ENCODE assay signal across 8 cellular contexts in genomic region chr1:228902781-228903572, GRCh38.
A peak's percentile ranks its signal among the peaks of the same experiment; 100 is the strongest.
DNase-seq lines count a peak whose midpoint lies in the region; ATAC-seq, FAIRE-seq and TF ChIP-seq lines count a peak whose summit lies in the region.

No MANE protein-coding gene starts in this region.

- POLR2A ChIA-PET in HepG2 (lab: Yijun Ruan, JAX), result interaction anchor here (1.3 to 1.8 kb wide), 4 partner anchors 26 to 228 kb away, joined by 3 to 14 read pairs (median 4); no protein-coding TSS in a partner anchor

- in situ Hi-C loops in HepG2 (cut with HindIII; ENCODE audit: extremely low pct_ligation_motif_present, low pct_unique_long_range_greater_than_20kb), result no loop called here

- H3K36me3 ChIP-seq in HepG2 (replicated peaks in 1 of 2; ENCODE audit: control insufficient read depth in 1 of 2, insufficient read depth in 2 of 2, low read length in 2 of 2) (no peaks in the 10 kb centered on the region), tibial artery (no peaks in the 10 kb centered on the region)

- H3K27ac ChIP-seq in HepG2 (ENCODE audit: extremely low read length, insufficient read depth, low read length) (peak overlapping the region; percentile 49), tibial artery (peak overlapping the region; percentile 74 to 83)

- H4K20me1 ChIP-seq in HepG2 (ENCODE audit: insufficient read depth, low read length), result no peaks in the 10 kb centered on the region

- no peak for TF ChIP-seq POLR2A in HepG2 (IDR thresholded peaks at IDR 0.05; ENCODE audit: insufficient read depth in 1 of 2, low read depth in 2 of 2, low read length in 2 of 2)

- H3K9me3 ChIP-seq in HepG2 (ENCODE audit: low read length), result no peaks in the 10 kb centered on the region
- H3K9me3 ChIP-seq in tibial artery, result peaks cover 0 to 19% (median 6%) of the 10 kb centered on the region in 3 donors

- H3K27me3 ChIP-seq in HepG2 (ENCODE audit: control insufficient read depth in 1 of 2, insufficient read depth in 2 of 2, low read length in 2 of 2) (no peaks in the 10 kb centered on the region; a peak in 1 of 5 replicates), tibial artery (no peaks in the 10 kb centered on the region)

- peak overlapping the region; percentile 49; the same call in 1 of the 2 replicates for H3K9ac ChIP-seq in HepG2 (ENCODE audit: insufficient read depth, low read depth, low read length)

- BruUV-seq in HepG2 (replicated peaks; lab: Mats Ljungman, UMichigan), result no TSS peak

- no peak for TF ChIP-seq RAD21 in HepG2 (CRISPR knock-in tag; IDR thresholded peaks at IDR 0.05)

- DNase-seq in AG09319 (ENCODE audit: extremely low read depth, low read depth), result peak; percentile 90
- DNase-seq in NCI-H1694 treated with DMSO at 0.1 percent for 48 hours (lab: John Stamatoyannopoulos, UW), result peak; percentile 90
- peak; percentile 98 to 99 for DNase-seq in cardiac fibroblast (ENCODE audit: low read depth in 2 of 2)
- peak; percentile 91 for DNase-seq in HepG2 (ENCODE audit: low spot score)
- peak; percentile 93 to 96 for DNase-seq in tibial artery
- DNase-seq in Kasumi-1 (lab: John Stamatoyannopoulos, UW), result no peak
- DNase-seq in activated CD4-positive, alpha-beta T cell treated with anti-CD3 and anti-CD28 coated beads for 4 hours, result no peak

- WGBS in HepG2 (ENCODE audit: low lambda C conversion rate), result 35% methylated on average over 14 of the region's 15 CpGs

- H3K4me3 ChIP-seq in cardiac fibroblast (replicated peaks in 1 of 2; ENCODE audit: low read depth in 2 of 2, low read length in 2 of 2) (no peak overlapping the region), HepG2 (replicated peaks in 1 of 3; ENCODE audit: insufficient read depth in 1 of 3, low read depth in 2 of 3, low read length in 3 of 3) (peak overlapping the region in 2 of 3 experiments; percentile 31 to 50; a peak in 4 of 6 replicates), tibial artery (no peak overlapping the region)

- ATAC-seq in HepG2, result peak; percentile 89
- no peak for ATAC-seq in GM21526 (IDR thresholded peaks at IDR 0.05; ENCODE audit: low FRiP score, unreplicated experiment)

- intact Hi-C loops in HepG2 (cut with micrococcal nuclease; ENCODE audit: unreplicated experiment), result no loop called here
- intact Hi-C loops in tibial artery (cut with DNase I; ENCODE audit: low total_unique reads), result no loop called here

- H3K4me1 ChIP-seq in HepG2 (ENCODE audit: insufficient read depth, low read length) (peaks cover 84% of the 10 kb centered on the region), tibial artery (peaks cover 8 to 33% (median 25%) of the 10 kb centered on the region in 4 donors)

- TF ChIP-seq EP300 in HepG2 (IDR thresholded peaks at IDR 0.05; ENCODE audit: low read depth in 2 of 2, low read length in 2 of 2), result peak in 1 of 2 experiments; percentile 65; a peak in 1 of 4 replicates
- no peak for TF ChIP-seq EP300 in HepG2 (CRISPR knock-in tag; IDR thresholded peaks at IDR 0.05; ENCODE audit: borderline replicate concordance)

- peak overlapping the region; percentile 72 for H3K4me2 ChIP-seq in HepG2 (ENCODE audit: low read depth, low read length)

- no peaks in the 10 kb centered on the region for H3K79me2 ChIP-seq in HepG2 (ENCODE audit: insufficient read depth, low read length)

- CTCF ChIA-PET in HepG2 (lab: Yijun Ruan, JAX; ENCODE audit: low intra/inter-chr PET ratio, low total read pairs), result no interaction called here

- TF ChIP-seq CTCF in AG09319 (IDR thresholded peaks at IDR 0.05; ENCODE audit: low read depth, low read length) (no peak), cardiac fibroblast (IDR thresholded peaks at IDR 0.05; ENCODE audit: low read depth, low read length) (no peak), HepG2 (CRISPR knock-in tag; IDR thresholded peaks at IDR 0.05) (0 out of 2 replicates have a peak, but pooled peaks have one; percentile 6), tibial artery (IDR thresholded peaks at IDR 0.05) (no peak)

- FAIRE-seq in HepG2 (lab: Jason Lieb, UNC), result peak; percentile 67

- peak overlapping the region; percentile 42 for H2AFZ ChIP-seq in HepG2 (ENCODE audit: low read length)

TF ChIP-seq in HepG2, 621 proteins besides CTCF, POLR2A, EP300 and RAD21 (continues in another document):
- TF ChIP-seq FOXK1 (CRISPR knock-in tag; IDR thresholded peaks at IDR 0.05; ENCODE audit: borderline replicate concordance, low read depth), result peak; percentile 42; the same call in 1 of the 2 replicates
- no peak for TF ChIP-seq MZF1 (CRISPR knock-in tag; IDR thresholded peaks at IDR 0.05; ENCODE audit: borderline replicate concordance)
- no peak for TF ChIP-seq ZNF232 (CRISPR knock-in tag; IDR thresholded peaks at IDR 0.05; ENCODE audit: borderline replicate concordance)
- TF ChIP-seq MYPOP (CRISPR knock-in tag; IDR thresholded peaks at IDR 0.05), result no peak
- no peak for TF ChIP-seq ZNF569 (CRISPR knock-in tag; IDR thresholded peaks at IDR 0.05; ENCODE audit: borderline replicate concordance)
- no peak for TF ChIP-seq REXO4 (CRISPR knock-in tag; IDR thresholded peaks at IDR 0.05; ENCODE audit: borderline replicate concordance)
- TF ChIP-seq REL (CRISPR knock-in tag; conservative IDR thresholded peaks at IDR 0.05), result no peak
- TF ChIP-seq ZSCAN21 (CRISPR knock-in tag; IDR thresholded peaks at IDR 0.05; ENCODE audit: borderline replicate concordance), result no peak
- TF ChIP-seq IRF1 (CRISPR knock-in tag; IDR thresholded peaks at IDR 0.05; ENCODE audit: low read depth), result no peak
- no peak for TF ChIP-seq CENPX (CRISPR knock-in tag; IDR thresholded peaks at IDR 0.05)
- TF ChIP-seq SAP130 (CRISPR knock-in tag; IDR thresholded peaks at IDR 0.05; ENCODE audit: low read depth), result peak; percentile 66
- no peak for TF ChIP-seq PAWR (CRISPR knock-in tag; IDR thresholded peaks at IDR 0.05; ENCODE audit: borderline replicate concordance)
- TF ChIP-seq TAF1 (CRISPR knock-in tag; IDR thresholded peaks at IDR 0.05), result no peak
- TF ChIP-seq ELF1 (CRISPR knock-in tag; IDR thresholded peaks at IDR 0.05), result peak; percentile 39; the same call in 1 of the 2 replicates
- TF ChIP-seq PATZ1 (CRISPR knock-in tag; IDR thresholded peaks at IDR 0.05), result no peak
- TF ChIP-seq TRIM24 (CRISPR knock-in tag; IDR thresholded peaks at IDR 0.05), result no peak
- 0 out of 2 replicates have a peak, but pooled peaks have one; percentile 44 for TF ChIP-seq ZNF644 (CRISPR knock-in tag; IDR thresholded peaks at IDR 0.05; ENCODE audit: low read depth)
- peak; percentile 58 for TF ChIP-seq HNF1B (CRISPR knock-in tag; IDR thresholded peaks at IDR 0.05)
- TF ChIP-seq TCF7L2 (IDR thresholded peaks at IDR 0.05; ENCODE audit: low read depth, low read length), result no peak
- TF ChIP-seq FLYWCH1 (CRISPR knock-in tag; IDR thresholded peaks at IDR 0.05), result no peak
- peak; percentile 9; the same call in 1 of the 2 replicates for TF ChIP-seq BCL6 (CRISPR knock-in tag; IDR thresholded peaks at IDR 0.05)
- TF ChIP-seq ZNF556 (CRISPR knock-in tag; IDR thresholded peaks at IDR 0.05; ENCODE audit: borderline replicate concordance), result no peak

Comparison
In these comparisons a context has a peak if more than half of its experiments do, and no peak if none do; other contexts are left out.
1. DNase-seq: peak in AG09319 (single experiment), NCI-H1694 treated with DMSO at 0.1 percent for 48 hours (single experiment), cardiac fibroblast (2 of 2), HepG2 (single experiment) and tibial artery (2 of 2); none in Kasumi-1 (0 of 2) and activated CD4-positive, alpha-beta T cell treated with anti-CD3 and anti-CD28 coated beads for 4 hours (0 of 2).
2. H3K4me3 ChIP-seq: peak in HepG2 (2 of 3); none in cardiac fibroblast (0 of 2) and tibial artery (0 of 2).